In the genomic region with DNA sequence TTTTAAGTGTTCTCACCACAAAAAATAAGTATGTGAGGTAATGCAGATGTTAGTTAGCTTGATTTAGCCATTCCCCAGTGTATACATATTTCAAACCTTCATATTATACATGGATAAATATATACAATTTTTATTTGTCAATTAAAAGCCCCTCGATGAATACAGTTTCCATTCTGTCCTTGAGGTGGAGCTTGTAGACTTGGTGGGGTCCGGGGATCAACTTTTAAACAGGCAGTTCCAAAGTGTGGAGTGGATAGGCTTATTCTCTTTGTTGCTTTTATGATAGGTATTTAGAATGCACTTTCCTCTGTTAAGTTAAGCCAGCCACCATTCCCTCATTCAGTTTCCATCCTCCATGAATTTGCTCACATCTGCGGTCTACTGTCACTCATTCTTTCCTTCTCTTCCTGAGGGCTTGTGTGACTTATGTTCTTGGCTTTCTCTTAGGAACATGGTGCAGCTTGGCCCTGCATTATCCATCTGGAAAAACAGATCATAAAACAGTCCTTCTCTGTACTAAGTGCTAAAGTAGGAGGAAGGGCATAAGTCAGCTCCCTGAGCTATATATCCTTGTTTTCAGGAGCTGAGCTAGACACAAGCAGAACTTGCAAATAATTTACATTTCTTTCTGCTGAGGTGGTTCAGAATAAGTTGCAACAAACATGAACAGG, we compare ENCODE assay signal across 17 cellular contexts.
A peak's percentile ranks its signal among the peaks of the same experiment; 100 is the strongest.
DNase-seq lines count a peak whose midpoint lies in the region; ATAC-seq, FAIRE-seq and TF ChIP-seq lines count a peak whose summit lies in the region.
"Had no signal": no experiment of that assay in that cellular context is flagged by ENCODE, and none has a peak within 500 bp of the region (broad histone marks: within the 10 kb centered on the region; RNA-seq: fewer than 3 reads in every experiment).

No MANE protein-coding gene starts in this region.

- no peaks in the 10 kb centered on the region for H3K9me3 ChIP-seq in Karpas-422 (ENCODE audit: low read length)
- no peaks in the 10 kb centered on the region for H3K9me3 ChIP-seq in endothelial cell of umbilical vein (replicated peaks; ENCODE audit: control insufficient read depth, insufficient read depth, low read length)
- no peaks in the 10 kb centered on the region for H3K9me3 ChIP-seq in sigmoid colon
- H3K9me3 ChIP-seq: ascending aorta, colonic mucosa had no signal

- dilution Hi-C loops in endothelial cell of umbilical vein (cut with MboI; ENCODE audit: extremely low pct_ligation_motif_present, low sequenced_read_pairs) = no loop called here

- no TSS peak for BruUV-seq in endothelial cell of umbilical vein (replicated peaks; lab: Mats Ljungman, UMichigan)

- TF ChIP-seq POLR2A in endothelial cell of umbilical vein (IDR thresholded peaks at IDR 0.05; ENCODE audit: low read depth, low read length) (no peak), sigmoid colon (IDR thresholded peaks at IDR 0.05) (no peak)

- DNase-seq in D341Med (ENCODE audit: low spot score) (peak; percentile 25), Karpas-422 (peak; percentile 41), endothelial cell of umbilical vein (ENCODE audit: low read depth, low spot score) (peak; percentile 8), sigmoid colon (no peak), A172 (ENCODE audit: low spot score) (no peak)
- DNase-seq in stimulated activated naive CD4-positive, alpha-beta T cell treated with Interleukin-2 at 50 U/mL for 16 hours (lab: John Stamatoyannopoulos, UW) = no peak
- DNase-seq in effector CD4-positive, alpha-beta T cell = no peak
- DNase-seq: activated CD4-positive, alpha-beta T cell treated with anti-CD3 and anti-CD28 coated beads for 4 hours; activated CD8-positive, alpha-beta memory T cell treated with anti-CD3 and anti-CD28 coated beads, Interleukin-2, amount 50 U/mL, for 4 hours; colonic mucosa; naive thymus-derived CD8-positive, alpha-beta T cell; NCI-H1092 treated with DMSO at 0.1 percent for 48 hours; SHP77 treated with DMSO at 0.1 percent for 48 hours; T1000 had no signal

- intact Hi-C loops in endothelial cell of umbilical vein (cut with micrococcal nuclease) = no loop called here
- intact Hi-C loops in sigmoid colon (cut with DNase I) = loop anchor here (5.0 kb wide), 2 partner anchors 209 to 229 kb away; no protein-coding TSS in a partner anchor

- no peaks in the 10 kb centered on the region for H3K79me2 ChIP-seq in Karpas-422 (ENCODE audit: low read length)
- H3K79me2 ChIP-seq in endothelial cell of umbilical vein (ENCODE audit: control insufficient read depth, insufficient read depth, low read length) = no peaks in the 10 kb centered on the region

- no peak overlapping the region for H2AFZ ChIP-seq in Karpas-422 (ENCODE audit: low read length)
- H2AFZ ChIP-seq in endothelial cell of umbilical vein (ENCODE audit: low read depth, low read length) = no peak overlapping the region

- TF ChIP-seq EP300 in sigmoid colon (IDR thresholded peaks at IDR 0.05) = peak in 3 of 4 donors; percentile 30 to 82 (median 41)

- H4K20me1 ChIP-seq in Karpas-422 (ENCODE audit: insufficient read depth, low read depth, low read length) (no peaks in the 10 kb centered on the region), endothelial cell of umbilical vein (replicated peaks; ENCODE audit: control insufficient read depth, extremely low read depth, insufficient read depth, low read length) (no peaks in the 10 kb centered on the region)

- H3K9me2 ChIP-seq in Karpas-422 (replicated peaks; ENCODE audit: insufficient read depth, low read length) = no peaks in the 10 kb centered on the region

- no peak overlapping the region for H3K4me3 ChIP-seq in Karpas-422 (ENCODE audit: low read length)
- H3K4me3 ChIP-seq in endothelial cell of umbilical vein (replicated peaks in 1 of 3; ENCODE audit: insufficient read depth in 1 of 3, low read depth in 1 of 3, low read length in 3 of 3) = no peak overlapping the region
- no peak overlapping the region for H3K4me3 ChIP-seq in sigmoid colon
- H3K4me3 ChIP-seq: ascending aorta, colonic mucosa, lung had no signal

- POLR2A ChIA-PET in endothelial cell of umbilical vein (lab: Charles Lee) = no interaction called here

- H3K4me1 ChIP-seq in Karpas-422 (ENCODE audit: low read length) (no peaks in the 10 kb centered on the region), endothelial cell of umbilical vein (ENCODE audit: control insufficient read depth, extremely low read depth, insufficient read depth, low read length) (no peaks in the 10 kb centered on the region), sigmoid colon (peaks cover 0 to 24% (median 14%) of the 10 kb centered on the region in 4 donors)
- H3K4me1 ChIP-seq: ascending aorta, colonic mucosa had no signal

- H3K9ac ChIP-seq in Karpas-422 (ENCODE audit: low read length) (no peak overlapping the region), endothelial cell of umbilical vein (replicated peaks; ENCODE audit: extremely low read depth, insufficient read depth, low read length) (no peak overlapping the region)

- H3K9me1 ChIP-seq in endothelial cell of umbilical vein (replicated peaks; ENCODE audit: control insufficient read depth, extremely low read depth, insufficient read depth, low read length) = no peaks in the 10 kb centered on the region

- no peaks in the 10 kb centered on the region for H3K27me3 ChIP-seq in Karpas-422 (ENCODE audit: low read length)
- H3K27me3 ChIP-seq in endothelial cell of umbilical vein (ENCODE audit: control insufficient read depth in 2 of 2, insufficient read depth in 2 of 2, low read length in 2 of 2) = no peaks in the 10 kb centered on the region
- no peaks in the 10 kb centered on the region for H3K27me3 ChIP-seq in sigmoid colon
- H3K27me3 ChIP-seq: ascending aorta, colonic mucosa had no signal

- TF ChIP-seq CTCF in endothelial cell of umbilical vein (IDR thresholded peaks at IDR 0.05; ENCODE audit: extremely low read depth in 1 of 2, insufficient read depth in 1 of 2, low read depth in 1 of 2, low read length in 2 of 2) (no peak), sigmoid colon (IDR thresholded peaks at IDR 0.05) (no peak)

- CTCF ChIA-PET in endothelial cell of umbilical vein (lab: Charles Lee) = interaction anchor here (0.6 to 4.8 kb wide), 6 partner anchors 9 to 227 kb away, joined by 3 to 27 read pairs (median 3); no protein-coding TSS in a partner anchor

- H3K4me2 ChIP-seq in Karpas-422 (ENCODE audit: low read depth, low read length, poor library complexity, severe bottlenecking) (no peak overlapping the region), endothelial cell of umbilical vein (ENCODE audit: insufficient read depth, low read length) (no peak overlapping the region)

- H3K27ac ChIP-seq in Karpas-422 (ENCODE audit: low read length) (no peak overlapping the region), endothelial cell of umbilical vein (ENCODE audit: insufficient read depth, low read depth, low read length) (no peak overlapping the region), sigmoid colon (peak overlapping the region in 3 of 4 donors; percentile 11 to 62 (median 27))
- H3K27ac ChIP-seq: ascending aorta, colonic mucosa had no signal

- 71 to 85% methylated on average over 3 of the region's 3 CpGs for WGBS in sigmoid colon, 2 donors

- FAIRE-seq in endothelial cell of umbilical vein (lab: Jason Lieb, UNC) = peak; percentile 4

- H3K36me3 ChIP-seq in Karpas-422 (ENCODE audit: insufficient read depth, low read length) (no peaks in the 10 kb centered on the region), endothelial cell of umbilical vein (ENCODE audit: control insufficient read depth in 2 of 2, extremely low read depth in 1 of 2, insufficient read depth in 2 of 2, low read length in 2 of 2) (no peaks in the 10 kb centered on the region), sigmoid colon (no peaks in the 10 kb centered on the region)
- H3K36me3 ChIP-seq: ascending aorta, colonic mucosa had no signal

- no peak for ATAC-seq in GM18498 (IDR thresholded peaks at IDR 0.05; ENCODE audit: unreplicated experiment)
- ATAC-seq: naive thymus-derived CD8-positive, alpha-beta T cell had no signal

TF ChIP-seq in endothelial cell of umbilical vein, 7 proteins besides CTCF, POLR2A, EP300 and RAD21:
- TF ChIP-seq FOS (IDR thresholded peaks at IDR 0.05; ENCODE audit: borderline replicate concordance, insufficient read depth, low read length) = no peak
TF ChIP-seq in endothelial cell of umbilical vein: peak in this region for 0.

Comparison
In these comparisons a context has a peak if more than half of its experiments do, and no peak if none do; other contexts are left out.
1. DNase-seq: peak in D341Med (single experiment), Karpas-422 (single experiment) and endothelial cell of umbilical vein (single experiment); none in sigmoid colon (single experiment), stimulated activated naive CD4-positive, alpha-beta T cell treated with Interleukin-2 at 50 U/mL for 16 hours (single experiment), A172 (single experiment) and effector CD4-positive, alpha-beta T cell (single experiment).
2. H3K27ac ChIP-seq: peak in sigmoid colon (3 of 4); none in Karpas-422 (single experiment) and endothelial cell of umbilical vein (single experiment).